In the genomic region with DNA sequence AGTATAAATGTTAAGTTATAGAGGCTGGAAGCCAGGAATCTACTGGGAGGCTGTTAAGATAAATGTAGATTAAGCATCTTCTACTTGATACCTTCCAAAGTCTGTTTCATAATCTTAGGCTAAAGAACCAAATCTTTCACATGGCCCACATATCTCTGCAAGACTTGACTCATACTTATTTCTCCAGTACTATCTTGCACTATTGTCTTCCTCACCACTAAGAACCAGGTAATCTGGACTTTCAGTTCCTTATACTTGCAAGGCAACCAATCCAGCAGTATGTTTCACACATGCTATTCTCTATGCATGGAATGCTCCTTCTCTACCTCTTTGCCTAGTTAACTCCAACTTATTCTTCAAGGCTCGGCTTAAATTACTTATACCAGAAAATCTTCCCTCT, we compare ENCODE assay signal across 16 cellular contexts.
DNase-seq lines count a peak whose midpoint lies in the region; ATAC-seq, FAIRE-seq and TF ChIP-seq lines count a peak whose summit lies in the region.
"Had no signal": no experiment of that assay in that cellular context is flagged by ENCODE, and none has a peak within 500 bp of the region (broad histone marks: within the 10 kb centered on the region; RNA-seq: fewer than 3 reads in every experiment).

No MANE protein-coding gene starts in this region.

- H3K9me3 ChIP-seq in HepG2 (ENCODE audit: low read length) (peaks cover 17% of the 10 kb centered on the region), lower lobe of right lung (peaks cover 5% of the 10 kb centered on the region)
- H3K9me3 ChIP-seq: SJSA1 had no signal

- H3K4me1 ChIP-seq in HepG2 (ENCODE audit: insufficient read depth, low read length) (peaks cover 23% of the 10 kb centered on the region), lower lobe of right lung (peaks cover 58% of the 10 kb centered on the region)
- H3K4me1 ChIP-seq: uterus had no signal

- H4K20me1 ChIP-seq in HepG2 (ENCODE audit: insufficient read depth, low read length): no peaks in the 10 kb centered on the region

- intact Hi-C loops in HepG2 (cut with micrococcal nuclease; ENCODE audit: unreplicated experiment) (no loop called here), lower lobe of right lung (cut with DNase I) (no loop called here)
- intact Hi-C loops in activated CD4-positive, alpha-beta T cell treated with anti-CD3 and anti-CD28 coated beads for 36 hours (cut with DNase I, micrococcal nuclease): loop anchor here in 1 of 2 experiments (10.0 kb wide), 1 partner anchor 163 kb away; no protein-coding TSS in a partner anchor

- no peak for TF ChIP-seq POLR2A in HepG2 (IDR thresholded peaks at IDR 0.05; ENCODE audit: insufficient read depth in 1 of 2, low read depth in 2 of 2, low read length in 2 of 2)

- CTCF ChIA-PET in HepG2 (lab: Yijun Ruan, JAX; ENCODE audit: low intra/inter-chr PET ratio, low total read pairs): no interaction called here
- CTCF ChIA-PET in activated CD4-positive, alpha-beta T cell treated with anti-CD3 and anti-CD28 coated beads for 36 hours (lab: Charles Lee): interaction anchor here (0.7 kb wide), 1 partner anchor 19 kb away, joined by 3 read pairs; no protein-coding TSS in a partner anchor

- peaks cover 13% of the 10 kb centered on the region for H3K79me2 ChIP-seq in HepG2 (ENCODE audit: insufficient read depth, low read length)

- no peaks in the 10 kb centered on the region for H3K27me3 Mint-ChIP-seq in activated CD4-positive, alpha-beta T cell treated with anti-CD3 and anti-CD28 coated beads for 36 hours

- TF ChIP-seq CTCF in HepG2 (CRISPR knock-in tag; IDR thresholded peaks at IDR 0.05): no peak
- no peak for TF ChIP-seq CTCF in lower lobe of right lung (IDR thresholded peaks at IDR 0.05)

- no peak for FAIRE-seq in HepG2 (lab: Jason Lieb, UNC)
- FAIRE-seq: frontal cortex had no signal

- H3K4me2 ChIP-seq in HepG2 (ENCODE audit: low read depth, low read length): no peak overlapping the region

- peaks cover 20% of the 10 kb centered on the region for H3K36me3 Mint-ChIP-seq in activated CD4-positive, alpha-beta T cell treated with anti-CD3 and anti-CD28 coated beads for 36 hours (ENCODE audit: low read depth)

- H3K9me3 Mint-ChIP-seq in activated CD4-positive, alpha-beta T cell treated with anti-CD3 and anti-CD28 coated beads for 36 hours (ENCODE audit: low read depth): peaks cover 4% of the 10 kb centered on the region

- whole genome bisulfite sequencing in HepG2 (ENCODE audit: low lambda C conversion rate): 98% methylated on average over 1 of the region's 1 CpG

- H3K9ac ChIP-seq in HepG2 (ENCODE audit: insufficient read depth, low read depth, low read length): no peak overlapping the region

- H3K27ac ChIP-seq in HepG2 (ENCODE audit: extremely low read length, insufficient read depth, low read length) (no peak overlapping the region), lower lobe of right lung (no peak overlapping the region)
- H3K27ac ChIP-seq: SJSA1, uterus had no signal

- no peak overlapping the region for H2AFZ ChIP-seq in HepG2 (ENCODE audit: low read length)

- H3K4me1 Mint-ChIP-seq in activated CD4-positive, alpha-beta T cell treated with anti-CD3 and anti-CD28 coated beads for 36 hours: peaks cover 58% of the 10 kb centered on the region

- in situ Hi-C loops in HepG2 (cut with HindIII; ENCODE audit: extremely low pct_ligation_motif_present, low pct_unique_long_range_greater_than_20kb): no loop called here

- no peak for TF ChIP-seq EP300 in HepG2 (IDR thresholded peaks at IDR 0.05; ENCODE audit: low read depth in 2 of 2, low read length in 2 of 2)
- no peak for TF ChIP-seq EP300 in HepG2 (CRISPR knock-in tag; IDR thresholded peaks at IDR 0.05; ENCODE audit: borderline replicate concordance)

- no peak overlapping the region for H3K27ac Mint-ChIP-seq in activated CD4-positive, alpha-beta T cell treated with anti-CD3 and anti-CD28 coated beads for 36 hours

- no peak overlapping the region for H3K4me3 Mint-ChIP-seq in activated CD4-positive, alpha-beta T cell treated with anti-CD3 and anti-CD28 coated beads for 36 hours
- H3K4me3 Mint-ChIP-seq: CD14-positive monocyte had no signal

- TSS peak; percentile 14 for BruUV-seq in HepG2 (replicated peaks; lab: Mats Ljungman, UMichigan)

- H3K36me3 ChIP-seq in HepG2 (replicated peaks in 1 of 2; ENCODE audit: control insufficient read depth in 1 of 2, insufficient read depth in 2 of 2, low read length in 2 of 2) (peaks cover 3 to 4% of the 10 kb centered on the region in 2 experiments; a peak in 4 of 5 replicates), lower lobe of right lung (no peaks in the 10 kb centered on the region)
- H3K36me3 ChIP-seq: uterus had no signal

- ATAC-seq in GM18868 (IDR thresholded peaks at IDR 0.05; ENCODE audit: unreplicated experiment) (peak; percentile 78), HG02981 (IDR thresholded peaks at IDR 0.05; ENCODE audit: unreplicated experiment) (peak; percentile 56), HepG2 (no peak), GM21515 (IDR thresholded peaks at IDR 0.05; ENCODE audit: unreplicated experiment) (no peak), lower lobe of right lung (no peak)
- ATAC-seq in activated CD4-positive, alpha-beta T cell treated with anti-CD3 and anti-CD28 coated beads for 36 hours: no peak

- POLR2A ChIA-PET in HepG2 (lab: Yijun Ruan, JAX): no interaction called here
- POLR2A ChIA-PET in activated CD4-positive, alpha-beta T cell treated with anti-CD3 and anti-CD28 coated beads for 36 hours (lab: Charles Lee): no interaction called here

- no peak for TF ChIP-seq RAD21 in HepG2 (CRISPR knock-in tag; IDR thresholded peaks at IDR 0.05)

- H3K27me3 ChIP-seq in HepG2 (ENCODE audit: control insufficient read depth in 1 of 2, insufficient read depth in 2 of 2, low read length in 2 of 2) (no peaks in the 10 kb centered on the region), lower lobe of right lung (ENCODE audit: low read depth) (no peaks in the 10 kb centered on the region)
- H3K27me3 ChIP-seq: SJSA1, uterus had no signal

- DNase-seq in NOMO-1 treated with dmso at 0.1 percent for 144 hours (lab: John Stamatoyannopoulos, UW; ENCODE audit: unreplicated experiment): peak; percentile 4
- DNase-seq in HepG2 (ENCODE audit: low spot score): no peak
- DNase-seq in activated CD4-positive, alpha-beta T cell treated with anti-CD3 and anti-CD28 coated beads for 36 hours: no peak
- DNase-seq in GF-D8 (lab: John Stamatoyannopoulos, UW): no peak
- DNase-seq in lower lobe of right lung: no peak
- DNase-seq: activated CD4-positive, alpha-beta T cell treated with anti-CD3 and anti-CD28 coated beads for 48 hours; activated gamma-delta T cell treated with Interleukin-2 at 50 U/mL for 16 hours; Karpas-422; NCI-H446; uterus had no signal

- no peak overlapping the region for H3K4me3 ChIP-seq in HepG2 (replicated peaks in 1 of 3; ENCODE audit: insufficient read depth in 1 of 3, low read depth in 2 of 3, low read length in 3 of 3)
- H3K4me3 ChIP-seq in lower lobe of right lung: no peak overlapping the region
- H3K4me3 ChIP-seq: SJSA1, uterus had no signal

TF ChIP-seq in HepG2, 621 proteins besides CTCF, POLR2A, EP300 and RAD21:
- TF ChIP-seq, protein P1, sequence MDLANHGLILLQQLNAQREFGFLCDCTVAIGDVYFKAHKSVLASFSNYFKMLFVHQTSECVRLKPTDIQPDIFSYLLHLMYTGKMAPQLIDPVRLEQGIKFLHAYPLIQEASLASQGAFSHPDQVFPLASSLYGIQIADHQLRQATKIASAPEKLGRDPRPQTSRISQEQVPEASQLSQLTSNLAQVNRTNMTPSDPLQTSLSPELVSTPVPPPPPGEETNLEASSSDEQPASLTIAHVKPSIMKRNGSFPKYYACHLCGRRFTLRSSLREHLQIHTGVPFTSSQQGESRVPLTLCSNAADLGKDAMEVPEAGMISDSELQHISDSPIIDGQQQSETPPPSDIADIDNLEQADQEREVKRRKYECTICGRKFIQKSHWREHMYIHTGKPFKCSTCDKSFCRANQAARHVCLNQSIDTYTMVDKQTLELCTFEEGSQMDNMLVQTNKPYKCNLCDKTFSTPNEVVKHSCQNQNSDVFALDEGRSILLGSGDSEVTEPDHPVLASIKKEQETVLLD (CRISPR knock-in tag; IDR thresholded peaks at IDR 0.05; ENCODE audit: low read depth): no peak
- TF ChIP-seq, protein P2, sequence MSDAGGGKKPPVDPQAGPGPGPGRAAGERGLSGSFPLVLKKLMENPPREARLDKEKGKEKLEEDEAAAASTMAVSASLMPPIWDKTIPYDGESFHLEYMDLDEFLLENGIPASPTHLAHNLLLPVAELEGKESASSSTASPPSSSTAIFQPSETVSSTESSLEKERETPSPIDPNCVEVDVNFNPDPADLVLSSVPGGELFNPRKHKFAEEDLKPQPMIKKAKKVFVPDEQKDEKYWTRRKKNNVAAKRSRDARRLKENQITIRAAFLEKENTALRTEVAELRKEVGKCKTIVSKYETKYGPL (CRISPR knock-in tag; IDR thresholded peaks at IDR 0.05): no peak
- no peak for TF ChIP-seq ZNF136 (CRISPR knock-in tag; IDR thresholded peaks at IDR 0.05; ENCODE audit: low read depth)
- no peak for TF ChIP-seq NONO (IDR thresholded peaks at IDR 0.05)
- no peak for TF ChIP-seq NONO (CRISPR knock-in tag; conservative IDR thresholded peaks at IDR 0.05)
- no peak for TF ChIP-seq PAF1 (CRISPR knock-in tag; IDR thresholded peaks at IDR 0.05)
- no peak for TF ChIP-seq MBNL3 (CRISPR knock-in tag; conservative IDR thresholded peaks at IDR 0.05)

Comparison
In these comparisons a context has a peak if more than half of its experiments do, and no peak if none do; other contexts are left out.
1. ATAC-seq: peak in GM18868 (single experiment) and HG02981 (single experiment); none in HepG2 (single experiment), GM21515 (single experiment), activated CD4-positive, alpha-beta T cell treated with anti-CD3 and anti-CD28 coated beads for 36 hours (single experiment) and lower lobe of right lung (0 of 2).